Comparison of ENCODE assay signal across 8 cellular contexts in the genomic region with DNA sequence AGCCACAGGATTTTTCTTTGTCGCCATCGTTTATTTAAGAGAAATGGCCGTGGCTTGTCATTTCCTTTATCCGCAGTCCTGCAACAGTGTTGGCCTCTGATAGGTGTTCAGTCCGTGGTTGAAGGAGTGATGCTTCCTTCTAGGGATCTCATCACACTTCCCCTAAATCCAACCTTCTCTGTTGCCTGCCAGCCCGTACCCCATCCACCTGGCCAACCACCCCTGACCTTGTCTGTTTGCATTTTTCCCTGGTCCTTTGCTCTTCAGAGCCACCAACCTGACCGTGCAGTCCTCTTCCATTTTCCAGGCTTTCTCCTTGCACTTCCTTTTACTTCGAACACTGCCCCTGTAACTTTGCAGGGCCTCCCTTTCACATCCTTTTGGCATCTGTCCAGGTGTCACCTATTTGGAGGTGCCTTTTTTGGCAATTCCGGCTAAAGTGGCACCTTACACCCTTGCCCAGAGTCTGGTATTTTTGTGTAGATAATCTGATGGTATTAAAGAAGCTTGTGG. TPM values are rescaled to one million over a fixed set of nuclear protein-coding genes. Genes with fewer than 3 reads are reported as not detected.
DNase-seq lines count a peak whose midpoint lies in the region; ATAC-seq and TF ChIP-seq lines count a peak whose summit lies in the region.

No MANE protein-coding gene starts in this region.

- H3K27me3 ChIP-seq in PC-9 (ENCODE audit: insufficient read depth, low read depth), result no peaks in the 10 kb centered on the region
- no peaks in the 10 kb centered on the region for H3K27me3 ChIP-seq in ectodermal cell (ENCODE audit: control insufficient read depth, insufficient read depth, low read length, poor library complexity, severe bottlenecking)
- H3K27me3 ChIP-seq in neural cell (ENCODE audit: insufficient read depth, low read depth, low read length), result no peaks in the 10 kb centered on the region

- peaks cover 10% of the 10 kb centered on the region; the same call in 1 of the 2 replicates for H3K4me1 ChIP-seq in ES-I3 (ENCODE audit: insufficient read depth, low read length)
- H3K4me1 ChIP-seq in PC-9 (replicated peaks; ENCODE audit: insufficient read depth), result peaks cover 41% of the 10 kb centered on the region
- H3K4me1 ChIP-seq in ectodermal cell (ENCODE audit: control insufficient read depth, insufficient read depth, low read length), result peaks cover 6% of the 10 kb centered on the region

- H3F3A ChIP-seq in PC-9 (ENCODE audit: insufficient read depth, low read depth), result peaks cover 20% of the 10 kb centered on the region
- no peaks in the 10 kb centered on the region for H3F3A ChIP-seq in neural cell (ENCODE audit: insufficient read depth, low read length, poor library complexity, severe bottlenecking)

- H3K79me2 ChIP-seq in PC-9 (ENCODE audit: low read depth) (peaks cover 57% of the 10 kb centered on the region), neural cell (replicated peaks; ENCODE audit: insufficient read depth, low read length) (peaks cover 52% of the 10 kb centered on the region)

- H3K9me2 ChIP-seq in PC-9 (ENCODE audit: insufficient read depth) (no peaks in the 10 kb centered on the region), neural cell (ENCODE audit: insufficient read depth, low read length) (no peaks in the 10 kb centered on the region)

- H3K9ac ChIP-seq in ES-I3 (ENCODE audit: low read depth, low read length), result peak overlapping the region; percentile 99
- peak overlapping the region; percentile 94 for H3K9ac ChIP-seq in neural cell (ENCODE audit: low read length)

- no peak for ATAC-seq in GM21619 (IDR thresholded peaks at IDR 0.05; ENCODE audit: unreplicated experiment)

- peak overlapping the region; percentile 85; the same call in 1 of the 2 replicates for H2AFZ ChIP-seq in PC-9
- peak overlapping the region; percentile 83 for H2AFZ ChIP-seq in neural cell (ENCODE audit: low read depth, low read length)

- no peak for TF ChIP-seq RAD21 in neural cell (conservative IDR thresholded peaks at IDR 0.05)

- H3K36me3 ChIP-seq in ES-I3 (ENCODE audit: insufficient read depth, low read length) (peaks cover 10% of the 10 kb centered on the region), PC-9 (ENCODE audit: low read depth) (peaks cover 33% of the 10 kb centered on the region), ectodermal cell (ENCODE audit: control insufficient read depth, insufficient read depth, low read length) (peaks cover 21% of the 10 kb centered on the region), neural cell (ENCODE audit: insufficient read depth, low read length) (no peaks in the 10 kb centered on the region)

- POLR2A ChIA-PET in AG04449 (lab: Yijun Ruan, JAX), result no interaction called here
- POLR2A ChIA-PET in PC-9 (lab: Charles Lee; ENCODE audit: unreplicated experiment), result no interaction called here

- CTCF ChIA-PET in AG04449 (lab: Yijun Ruan, JAX) (interaction anchor here (1.0 to 1.1 kb wide), 2 partner anchors 12 to 21 kb away, joined by 3 read pairs; no protein-coding TSS in a partner anchor), PC-9 (lab: Charles Lee) (no interaction called here)

- BruUV-seq in PC-9 (replicated peaks; lab: Mats Ljungman, UMichigan), result no TSS peak

- H3K4me2 ChIP-seq in PC-9 (peak overlapping the region; percentile 91), neural cell (ENCODE audit: low read length) (peak overlapping the region; percentile 91)

- peak overlapping the region; percentile 97 for H3K27ac ChIP-seq in PC-9
- H3K27ac ChIP-seq in ectodermal cell (ENCODE audit: insufficient read depth, low read depth, low read length, poor library complexity, severe bottlenecking), result peak overlapping the region; percentile 99
- H3K27ac ChIP-seq in neural cell (ENCODE audit: low read length), result peak overlapping the region; percentile 98

- peaks cover 44% of the 10 kb centered on the region for H4K20me1 ChIP-seq in PC-9 (ENCODE audit: insufficient read depth)
- H4K20me1 ChIP-seq in neural cell (ENCODE audit: insufficient read depth), result no peaks in the 10 kb centered on the region

- WGBS in ectodermal cell, 2 experiments, result 13 to 16% methylated on average over 9 of the region's 9 CpGs

- intact Hi-C loops in PC-9 (cut with micrococcal nuclease; ENCODE audit: unreplicated experiment), result loop anchor here (1.0 kb wide), 4 partner anchors 39 to 82 kb away; a partner anchor contains a TSS

- H3K4me3 ChIP-seq in AG04449 (ENCODE audit: low read depth, low read length) (peak overlapping the region; percentile 85), PC-9 (peak overlapping the region; percentile 79), ectodermal cell (ENCODE audit: insufficient read depth, low read depth, low read length) (peak overlapping the region; percentile 99), neural cell (ENCODE audit: low read length) (peak overlapping the region; percentile 96)

- no peak for DNase-seq in AG04449 (ENCODE audit: low read depth, low spot score)
- DNase-seq in PC-9, result peak in 1 of 2 experiments; percentile 43
- no peak for DNase-seq in middle frontal gyrus (ENCODE audit: extremely low spot score, low spot score)
- no peak for DNase-seq in GF-D8 (lab: John Stamatoyannopoulos, UW)

- TF ChIP-seq CTCF in AG04449 (IDR thresholded peaks at IDR 0.05; ENCODE audit: insufficient read depth, low read length, missing control alignments) (no peak), PC-9 (conservative IDR thresholded peaks at IDR 0.05) (no peak), neural cell (IDR thresholded peaks at IDR 0.05; ENCODE audit: poor library complexity, severe bottlenecking) (no peak)

- no peak for TF ChIP-seq EP300 in neural cell (conservative IDR thresholded peaks at IDR 0.05; ENCODE audit: poor library complexity, severe bottlenecking)

- no peaks in the 10 kb centered on the region for H3K9me3 ChIP-seq in ES-I3 (ENCODE audit: control insufficient read depth, insufficient read depth, low read length)
- H3K9me3 ChIP-seq in PC-9 (ENCODE audit: insufficient read depth, low read depth), result no peaks in the 10 kb centered on the region
- no peaks in the 10 kb centered on the region for H3K9me3 ChIP-seq in ectodermal cell (ENCODE audit: control insufficient read depth, low read length)
- H3K9me3 ChIP-seq in neural cell (ENCODE audit: low read length), result no peaks in the 10 kb centered on the region

TF ChIP-seq in neural cell, 6 proteins besides CTCF, POLR2A, EP300 and RAD21:
- TF ChIP-seq SMC3 (conservative IDR thresholded peaks at IDR 0.05; ENCODE audit: poor library complexity) (no peak), POLR2AphosphoS5 (IDR thresholded peaks at IDR 0.05) (no peak), EZH2 (IDR thresholded peaks at IDR 0.05; ENCODE audit: borderline replicate concordance, insufficient read depth, low read length, poor library complexity, severe bottlenecking) (no peak), MXI1 (conservative IDR thresholded peaks at IDR 0.05; ENCODE audit: poor library complexity, severe bottlenecking) (no peak), TAF1 (IDR thresholded peaks at IDR 0.05; ENCODE audit: low read depth) (no peak)
- TF ChIP-seq, protein P1, sequence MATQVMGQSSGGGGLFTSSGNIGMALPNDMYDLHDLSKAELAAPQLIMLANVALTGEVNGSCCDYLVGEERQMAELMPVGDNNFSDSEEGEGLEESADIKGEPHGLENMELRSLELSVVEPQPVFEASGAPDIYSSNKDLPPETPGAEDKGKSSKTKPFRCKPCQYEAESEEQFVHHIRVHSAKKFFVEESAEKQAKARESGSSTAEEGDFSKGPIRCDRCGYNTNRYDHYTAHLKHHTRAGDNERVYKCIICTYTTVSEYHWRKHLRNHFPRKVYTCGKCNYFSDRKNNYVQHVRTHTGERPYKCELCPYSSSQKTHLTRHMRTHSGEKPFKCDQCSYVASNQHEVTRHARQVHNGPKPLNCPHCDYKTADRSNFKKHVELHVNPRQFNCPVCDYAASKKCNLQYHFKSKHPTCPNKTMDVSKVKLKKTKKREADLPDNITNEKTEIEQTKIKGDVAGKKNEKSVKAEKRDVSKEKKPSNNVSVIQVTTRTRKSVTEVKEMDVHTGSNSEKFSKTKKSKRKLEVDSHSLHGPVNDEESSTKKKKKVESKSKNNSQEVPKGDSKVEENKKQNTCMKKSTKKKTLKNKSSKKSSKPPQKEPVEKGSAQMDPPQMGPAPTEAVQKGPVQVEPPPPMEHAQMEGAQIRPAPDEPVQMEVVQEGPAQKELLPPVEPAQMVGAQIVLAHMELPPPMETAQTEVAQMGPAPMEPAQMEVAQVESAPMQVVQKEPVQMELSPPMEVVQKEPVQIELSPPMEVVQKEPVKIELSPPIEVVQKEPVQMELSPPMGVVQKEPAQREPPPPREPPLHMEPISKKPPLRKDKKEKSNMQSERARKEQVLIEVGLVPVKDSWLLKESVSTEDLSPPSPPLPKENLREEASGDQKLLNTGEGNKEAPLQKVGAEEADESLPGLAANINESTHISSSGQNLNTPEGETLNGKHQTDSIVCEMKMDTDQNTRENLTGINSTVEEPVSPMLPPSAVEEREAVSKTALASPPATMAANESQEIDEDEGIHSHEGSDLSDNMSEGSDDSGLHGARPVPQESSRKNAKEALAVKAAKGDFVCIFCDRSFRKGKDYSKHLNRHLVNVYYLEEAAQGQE (IDR thresholded peaks at IDR 0.05; ENCODE audit: borderline replicate concordance), result no peak

RNA-seq across cellular contexts. Expression of a gene that starts 0.7 kb away (rescaled TPM):
- total RNA-seq in PC-9 (2021), result 84.0 and 94.2 TPM in 2 replicates
- polyA plus RNA-seq in ectodermal cell (2013, experiment 1 of 4), result 12.4 TPM
- 16.8 TPM for polyA plus RNA-seq in ectodermal cell (2013, experiment 2 of 4)
- 6.1 TPM for polyA plus RNA-seq in ectodermal cell (2013, experiment 3 of 4)
- polyA plus RNA-seq in ectodermal cell (2013, experiment 4 of 4), result 6.7 TPM
- polyA plus RNA-seq in neural cell, result 11.2 and 23.4 TPM in 2 replicates
- 219 and 249 TPM in 2 replicates for polyA minus RNA-seq in neural cell

RNA-seq across cellular contexts. Expression of a gene that starts 39.3 kb away (rescaled TPM):
- 8.9 and 9.5 TPM in 2 replicates for total RNA-seq in PC-9 (2021)
- polyA plus RNA-seq in ectodermal cell (2013, experiment 1 of 4), result 7.0 TPM
- polyA plus RNA-seq in ectodermal cell (2013, experiment 2 of 4), result 7.4 TPM
- polyA plus RNA-seq in ectodermal cell (2013, experiment 3 of 4), result 5.0 TPM
- 5.5 TPM for polyA plus RNA-seq in ectodermal cell (2013, experiment 4 of 4)
- polyA plus RNA-seq in neural cell, result 9.3 and 14.8 TPM in 2 replicates
- 51.1 and 52.9 TPM in 2 replicates for polyA minus RNA-seq in neural cell

RNA-seq across cellular contexts. Expression of a gene that starts 40.5 kb away (rescaled TPM):
- total RNA-seq in PC-9 (2021), result 13.5 and 19.8 TPM in 2 replicates
- polyA plus RNA-seq in ectodermal cell (2013, experiment 1 of 4), result 6.3 TPM
- 5.9 TPM for polyA plus RNA-seq in ectodermal cell (2013, experiment 2 of 4)
- polyA plus RNA-seq in ectodermal cell (2013, experiment 3 of 4), result 4.3 TPM
- 4.1 TPM for polyA plus RNA-seq in ectodermal cell (2013, experiment 4 of 4)
- polyA plus RNA-seq in neural cell, result 4.9 and 6.6 TPM in 2 replicates
- polyA minus RNA-seq in neural cell, result 60.1 and 72.2 TPM in 2 replicates

RNA-seq across cellular contexts. Expression of a gene that starts 50.1 kb away (rescaled TPM):
- 0.55 and 3.9 TPM in 2 replicates for total RNA-seq in PC-9 (2021)
- polyA plus RNA-seq in ectodermal cell (2013, experiment 1 of 4), result 3.0 TPM
- 1.9 TPM for polyA plus RNA-seq in ectodermal cell (2013, experiment 2 of 4)
- 1.7 TPM for polyA plus RNA-seq in ectodermal cell (2013, experiment 3 of 4)
- polyA plus RNA-seq in ectodermal cell (2013, experiment 4 of 4), result 2.5 TPM
- polyA plus RNA-seq in neural cell, result 1.6 and 2.0 TPM in 2 replicates
- polyA minus RNA-seq in neural cell, result 1.2 TPM in 1 of 2 replicates, not detected in the other
